In the genomic region with DNA sequence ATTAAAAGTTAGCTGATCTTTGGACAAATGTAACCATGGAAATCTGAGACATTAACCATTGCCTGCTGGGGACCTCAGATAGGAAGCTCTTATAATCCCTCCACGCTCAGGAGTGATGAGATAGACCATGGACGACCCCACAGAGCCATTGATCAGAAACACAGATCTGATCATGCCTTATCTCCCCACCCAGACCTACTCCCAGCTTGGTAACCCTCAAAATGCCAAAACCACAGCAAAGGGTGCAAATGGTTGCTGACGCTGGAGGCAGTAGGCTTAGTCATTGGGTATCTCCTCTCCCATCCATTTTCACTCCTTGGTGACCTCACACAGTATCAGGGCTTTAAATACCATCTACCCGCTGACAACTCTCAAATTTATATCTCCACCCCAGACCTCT, we compare ENCODE assay signal across 1 cellular context.
A peak's percentile ranks its signal among the peaks of the same experiment; 100 is the strongest.
TF ChIP-seq lines count a peak whose summit lies in the region.

No MANE protein-coding gene starts in this region.

TF ChIP-seq in K562, 482 proteins besides CTCF, POLR2A, EP300 and RAD21 (continued from another document):
- TF ChIP-seq, protein P1, sequence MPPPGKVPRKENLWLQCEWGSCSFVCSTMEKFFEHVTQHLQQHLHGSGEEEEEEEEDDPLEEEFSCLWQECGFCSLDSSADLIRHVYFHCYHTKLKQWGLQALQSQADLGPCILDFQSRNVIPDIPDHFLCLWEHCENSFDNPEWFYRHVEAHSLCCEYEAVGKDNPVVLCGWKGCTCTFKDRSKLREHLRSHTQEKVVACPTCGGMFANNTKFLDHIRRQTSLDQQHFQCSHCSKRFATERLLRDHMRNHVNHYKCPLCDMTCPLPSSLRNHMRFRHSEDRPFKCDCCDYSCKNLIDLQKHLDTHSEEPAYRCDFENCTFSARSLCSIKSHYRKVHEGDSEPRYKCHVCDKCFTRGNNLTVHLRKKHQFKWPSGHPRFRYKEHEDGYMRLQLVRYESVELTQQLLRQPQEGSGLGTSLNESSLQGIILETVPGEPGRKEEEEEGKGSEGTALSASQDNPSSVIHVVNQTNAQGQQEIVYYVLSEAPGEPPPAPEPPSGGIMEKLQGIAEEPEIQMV (tag; conservative IDR thresholded peaks at IDR 0.05; ENCODE audit: low read depth), result no peak
- TF ChIP-seq TEAD4 (IDR thresholded peaks at IDR 0.05; ENCODE audit: low read length), result peak; percentile 49
- TF ChIP-seq TEAD4 (CRISPR knock-in tag; IDR thresholded peaks at IDR 0.05; ENCODE audit: borderline replicate concordance), result no peak
- TF ChIP-seq, protein P2, sequence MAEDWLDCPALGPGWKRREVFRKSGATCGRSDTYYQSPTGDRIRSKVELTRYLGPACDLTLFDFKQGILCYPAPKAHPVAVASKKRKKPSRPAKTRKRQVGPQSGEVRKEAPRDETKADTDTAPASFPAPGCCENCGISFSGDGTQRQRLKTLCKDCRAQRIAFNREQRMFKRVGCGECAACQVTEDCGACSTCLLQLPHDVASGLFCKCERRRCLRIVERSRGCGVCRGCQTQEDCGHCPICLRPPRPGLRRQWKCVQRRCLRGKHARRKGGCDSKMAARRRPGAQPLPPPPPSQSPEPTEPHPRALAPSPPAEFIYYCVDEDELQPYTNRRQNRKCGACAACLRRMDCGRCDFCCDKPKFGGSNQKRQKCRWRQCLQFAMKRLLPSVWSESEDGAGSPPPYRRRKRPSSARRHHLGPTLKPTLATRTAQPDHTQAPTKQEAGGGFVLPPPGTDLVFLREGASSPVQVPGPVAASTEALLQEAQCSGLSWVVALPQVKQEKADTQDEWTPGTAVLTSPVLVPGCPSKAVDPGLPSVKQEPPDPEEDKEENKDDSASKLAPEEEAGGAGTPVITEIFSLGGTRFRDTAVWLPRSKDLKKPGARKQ (CRISPR knock-in tag; IDR thresholded peaks at IDR 0.05), result no peak
- TF ChIP-seq DDX20 (tag; IDR thresholded peaks at IDR 0.05; ENCODE audit: low read depth), result no peak
- no peak for TF ChIP-seq RNF2 (IDR thresholded peaks at IDR 0.05)
